In genomic region chr17:82495844-82496528, GRCh38 we compare ENCODE assay signal across 1 cellular context.
TF ChIP-seq lines count a peak whose summit lies in the region.

No MANE protein-coding gene starts in this region.

TF ChIP-seq in K562, 482 proteins besides CTCF, POLR2A, EP300 and RAD21:
- TF ChIP-seq ELF1 (tag; IDR thresholded peaks at IDR 0.05) (0 out of 2 replicates have a peak, but pooled peaks have one; percentile 22), WHSC1 (IDR thresholded peaks at IDR 0.05; ENCODE audit: low read length) (no peak)
